Comparison of ENCODE assay signal across 16 cellular contexts in the genomic region with DNA sequence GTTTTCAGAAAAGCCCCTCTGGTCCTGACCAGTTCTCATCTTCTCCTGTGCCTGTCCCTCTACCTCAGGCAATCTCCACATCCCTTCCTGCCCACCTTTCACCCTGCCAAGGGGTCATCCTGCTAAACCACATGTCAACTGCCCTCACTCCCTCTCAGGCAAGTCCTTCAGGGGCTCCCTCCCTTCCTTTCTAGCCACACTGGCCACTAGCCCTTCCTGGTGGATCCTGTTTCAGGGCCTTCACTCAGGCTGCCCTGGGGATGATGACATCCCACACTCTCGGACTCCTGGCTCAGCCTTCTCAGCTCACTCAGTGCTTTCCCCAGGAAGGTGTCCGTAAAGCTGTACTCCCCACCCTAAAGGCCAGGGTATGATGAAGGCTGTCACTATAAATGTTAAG. TPM values are rescaled to one million over a fixed set of nuclear protein-coding genes. Genes with fewer than 3 reads are reported as not detected.
"Had no signal": no experiment of that assay in that cellular context is flagged by ENCODE, and none has a peak within 500 bp of the region (broad histone marks: within the 10 kb centered on the region; RNA-seq: fewer than 3 reads in every experiment).

No MANE protein-coding gene starts in this region.

- H3K4me3 Mint-ChIP-seq: activated naive CD8-positive, alpha-beta T cell treated with anti-CD3 and anti-CD28 coated beads, Interleukin-2, amount 50 U/mL, for 24 hours; activated T-helper 17 cell treated with anti-CD3 and anti-CD28 coated beads, Interleukin-2, amount 50 U/mL, for 72 hours; nephron progenitor cell; stimulated activated naive B cell treated with anti-CD40 and anti-IgM and Interleukin-4, amounts not matched to agents 10 μg/mL and 1 μg/mL and 100 μg/mL, for 72 hours had no signal

- H3K4me3 ChIP-seq: pancreas, tibial artery, uterus had no signal

- H3K27me3 Mint-ChIP-seq: stimulated activated naive B cell treated with anti-CD40 and anti-IgM and Interleukin-4, amounts not matched to agents 10 μg/mL and 1 μg/mL and 100 μg/mL, for 72 hours had no signal

- H3K4me1 ChIP-seq: pancreas, tibial artery, uterus had no signal

- H3K4me1 Mint-ChIP-seq: activated T-helper 17 cell treated with anti-CD3 and anti-CD28 coated beads, Interleukin-2, amount 50 U/mL, for 72 hours had no signal

- H3K9me3 Mint-ChIP-seq: activated naive CD8-positive, alpha-beta T cell treated with anti-CD3 and anti-CD28 coated beads, Interleukin-2, amount 50 U/mL, for 24 hours; activated T-helper 17 cell treated with anti-CD3 and anti-CD28 coated beads, Interleukin-2, amount 50 U/mL, for 72 hours; stimulated activated naive B cell treated with anti-CD40 and anti-IgM and Interleukin-4, amounts not matched to agents 10 μg/mL and 1 μg/mL and 100 μg/mL, for 72 hours had no signal

- H3K36me3 ChIP-seq: pancreas, tibial artery, uterus had no signal

- H3K27ac ChIP-seq: pancreas, tibial artery, uterus had no signal

- H3K27me3 ChIP-seq: pancreas, tibial artery, uterus had no signal

- ATAC-seq: activated naive CD8-positive, alpha-beta T cell treated with anti-CD3 and anti-CD28 coated beads, Interleukin-2, amount 50 U/mL, for 24 hours; activated T-helper 17 cell treated with anti-CD3 and anti-CD28 coated beads, Interleukin-2, amount 50 U/mL, for 72 hours; pancreas; stimulated activated naive B cell treated with anti-CD40 and anti-IgM and Interleukin-4, amounts not matched to agents 10 μg/mL and 1 μg/mL and 100 μg/mL, for 72 hours had no signal

- H3K9me3 ChIP-seq: pancreas, tibial artery, uterus had no signal

- DNase-seq: activated CD4-positive, alpha-beta T cell treated with anti-CD3 and anti-CD28 coated beads, Interleukin-2, amount 50 U/mL, for 48 hours; activated CD4-positive, CD25-positive, alpha-beta regulatory T cell treated with anti-CD3 and anti-CD28 coated beads, Interleukin-2, amount 50 U/mL, for 72 hours; activated naive CD4-positive, alpha-beta T cell treated with Interleukin-2 at 50 U/mL for 16 hours; activated naive CD8-positive, alpha-beta T cell treated with anti-CD3 and anti-CD28 coated beads, Interleukin-2, amount 50 U/mL, for 24 hours; aorta; hypothalamus; kidney glomerular epithelial cell; nephron progenitor cell; pancreas; stimulated activated CD4-positive, alpha-beta T cell treated with anti-CD3 and anti-CD28 coated beads, Interleukin-2, amount 100 ng/mL, for 48 hours; stimulated activated naive B cell treated with anti-CD40 and anti-IgM and Interleukin-4, amounts not matched to agents 10 μg/mL and 1 μg/mL and 100 μg/mL, for 72 hours; T-helper 1 cell; tibial artery; uterus had no signal

- FAIRE-seq: bronchial epithelial cell, pancreas had no signal

- H3K27ac Mint-ChIP-seq: activated naive CD8-positive, alpha-beta T cell treated with anti-CD3 and anti-CD28 coated beads, Interleukin-2, amount 50 U/mL, for 24 hours; activated T-helper 17 cell treated with anti-CD3 and anti-CD28 coated beads, Interleukin-2, amount 50 U/mL, for 72 hours; nephron progenitor cell; stimulated activated naive B cell treated with anti-CD40 and anti-IgM and Interleukin-4, amounts not matched to agents 10 μg/mL and 1 μg/mL and 100 μg/mL, for 72 hours had no signal

RNA-seq across cellular contexts. Expression of a gene that starts 13.4 kb away (rescaled TPM):
- total RNA-seq: pancreas had no signal
- polyA plus RNA-seq: pancreas had no signal
